Comparison of ENCODE assay signal across 17 cellular contexts in genomic region chrX:23387826-23388225, GRCh38. TPM values are rescaled to one million over a fixed set of nuclear protein-coding genes. Genes with fewer than 3 reads are reported as not detected.
"Had no signal": no experiment of that assay in that cellular context is flagged by ENCODE, and none has a peak within 500 bp of the region (broad histone marks: within the 10 kb centered on the region; RNA-seq: fewer than 3 reads in every experiment).

No MANE protein-coding gene starts in this region.

- ATAC-seq: body of pancreas; natural killer cell treated with Interleukin-12 subunit alpha and Interleukin-12 subunit beta and Interleukin-15 and Interleukin-18, amount 100 ng/mL, for 72 hours; stimulated activated naive CD8-positive, alpha-beta T cell treated with anti-CD3 and anti-CD28 coated beads, Interleukin-15, Interleukin-2, amounts not matched to agents 100 U/mL and 50 U/mL, for 24 hours had no signal

- H3K36me3 ChIP-seq: cardiac muscle cell, left ventricle myocardium inferior, neutrophil, ovary, prostate gland had no signal

- DNase-seq: activated CD4-positive, alpha-beta memory T cell treated with anti-CD3 and anti-CD28 coated beads for 36 hours; activated CD4-positive, alpha-beta T cell treated with anti-CD3 and anti-CD28 coated beads for 48 hours; activated naive CD4-positive, alpha-beta T cell treated with Interleukin-2 at 50 U/mL for 16 hours; activated T-cell treated with anti-CD3 and anti-CD28 coated beads, Interleukin-2, amount 50 U/mL, for 48 hours; body of pancreas; foreskin fibroblast; left ventricle myocardium inferior; ovary; stimulated activated CD4-positive, alpha-beta T cell treated with anti-CD3 and anti-CD28 coated beads, Interleukin-4, amount 100 ng/mL, for 4 hours; stimulated activated naive CD8-positive, alpha-beta T cell treated with anti-CD3 and anti-CD28 coated beads, Interleukin-15, Interleukin-2, amounts not matched to agents 100 U/mL and 50 U/mL, for 24 hours had no signal

- H3K27me3 ChIP-seq: body of pancreas, cardiac muscle cell, ovary had no signal

- H3K27ac ChIP-seq: body of pancreas, cardiac muscle cell, left ventricle myocardium inferior, neutrophil, ovary, prostate gland had no signal

- H3K36me3 Mint-ChIP-seq: activated CD4-positive, alpha-beta memory T cell treated with anti-CD3 and anti-CD28 coated beads for 36 hours; natural killer cell treated with Interleukin-12 subunit alpha and Interleukin-12 subunit beta and Interleukin-15 and Interleukin-18, amount 100 ng/mL, for 72 hours had no signal

- H3K9me3 ChIP-seq: body of pancreas, left ventricle myocardium inferior, neutrophil, ovary, prostate gland had no signal

- H3K27ac Mint-ChIP-seq: activated CD4-positive, alpha-beta memory T cell treated with anti-CD3 and anti-CD28 coated beads for 36 hours; natural killer cell treated with Interleukin-12 subunit alpha and Interleukin-12 subunit beta and Interleukin-15 and Interleukin-18, amount 100 ng/mL, for 72 hours; T-helper 1 cell treated with Interleukin-12 subunit alpha and Interleukin-12 subunit beta and Interleukin-4 antibody, amounts not matched to agents 30 μg/mL and 1 μg/mL, for 36 hours had no signal

- H3K27me3 Mint-ChIP-seq: activated CD4-positive, alpha-beta memory T cell treated with anti-CD3 and anti-CD28 coated beads for 36 hours had no signal

- H3K4me3 Mint-ChIP-seq: activated CD4-positive, alpha-beta memory T cell treated with anti-CD3 and anti-CD28 coated beads for 36 hours; natural killer cell treated with Interleukin-12 subunit alpha and Interleukin-12 subunit beta and Interleukin-15 and Interleukin-18, amount 100 ng/mL, for 72 hours; T-helper 1 cell treated with Interleukin-12 subunit alpha and Interleukin-12 subunit beta and Interleukin-4 antibody, amounts not matched to agents 30 μg/mL and 1 μg/mL, for 36 hours had no signal

- H3K4me3 ChIP-seq: body of pancreas, cardiac muscle cell, left ventricle myocardium inferior, ovary, prostate gland had no signal

- H3K9me3 Mint-ChIP-seq: activated CD4-positive, alpha-beta memory T cell treated with anti-CD3 and anti-CD28 coated beads for 36 hours; natural killer cell treated with Interleukin-12 subunit alpha and Interleukin-12 subunit beta and Interleukin-15 and Interleukin-18, amount 100 ng/mL, for 72 hours; T-helper 1 cell treated with Interleukin-12 subunit alpha and Interleukin-12 subunit beta and Interleukin-4 antibody, amounts not matched to agents 30 μg/mL and 1 μg/mL, for 36 hours had no signal

- H3K4me1 ChIP-seq: body of pancreas, left ventricle myocardium inferior, prostate gland had no signal

RNA-seq across cellular contexts. Expression of gene PTCHD1, which starts 53.2 kb away (rescaled TPM):
- total RNA-seq: activated CD4-positive, alpha-beta memory T cell treated with anti-CD3 and anti-CD28 coated beads for 36 hours; fibroblast of lung; lung microvascular endothelial cell; natural killer cell treated with Interleukin-12 subunit alpha and Interleukin-12 subunit beta and Interleukin-15 and Interleukin-18, amount 100 ng/mL, for 72 hours had no signal
